Comparison of ENCODE assay signal across 8 cellular contexts in genomic region chr7:74289018-74289659, GRCh38. TPM values are rescaled to one million over a fixed set of nuclear protein-coding genes. Genes with fewer than 3 reads are reported as not detected.
DNase-seq lines count a peak whose midpoint lies in the region; ATAC-seq, FAIRE-seq and TF ChIP-seq lines count a peak whose summit lies in the region.

CLIP2 (plus strand) TSS chr7:74289407; CDS start chr7:74317547, 28,140 bp downstream.

- no peak for TF ChIP-seq CTCF in endothelial cell of umbilical vein (IDR thresholded peaks at IDR 0.05; ENCODE audit: extremely low read depth in 1 of 2, insufficient read depth in 1 of 2, low read depth in 1 of 2, low read length in 2 of 2)

- H3K9me1 ChIP-seq in endothelial cell of umbilical vein (replicated peaks; ENCODE audit: control insufficient read depth, extremely low read depth, insufficient read depth, low read length), result no peaks in the 10 kb centered on the region

- intact Hi-C loops in endothelial cell of umbilical vein (cut with micrococcal nuclease), result loop anchor here (1.0 kb wide), 3 partner anchors 10 to 35 kb away; partner anchors contain the start of gene RFC2

- H3K36me3 ChIP-seq in NT2/D1 (ENCODE audit: insufficient read depth, insufficient read length, low read length), result peaks cover 4% of the 10 kb centered on the region
- H3K36me3 ChIP-seq in endothelial cell of umbilical vein (ENCODE audit: control insufficient read depth in 2 of 2, extremely low read depth in 1 of 2, insufficient read depth in 2 of 2, low read length in 2 of 2), result no peaks in the 10 kb centered on the region

- DNase-seq in NCI-H1436 (lab: John Stamatoyannopoulos, UW) (peak; percentile 67), NCI-H1436 treated with DMSO at 0.1 percent for 48 hours (lab: John Stamatoyannopoulos, UW) (no peak), NT2/D1 (ENCODE audit: low read depth, low spot score) (no peak), activated T-cell treated with anti-CD3 and anti-CD28 coated beads for 1 hour (ENCODE audit: low read depth) (peak; percentile 69), endothelial cell of umbilical vein (ENCODE audit: low read depth, low spot score) (peak; percentile 67), midbrain (lab: John Stamatoyannopoulos, UW) (peak; percentile 88)
- DNase-seq in stimulated activated CD8-positive, alpha-beta memory T cell treated with anti-CD3 and anti-CD28 coated beads, Interleukin-15, amount 100 ng/mL, for 24 hours (ENCODE audit: low read depth), result peak; percentile 61

- H3K4me2 ChIP-seq in endothelial cell of umbilical vein (ENCODE audit: insufficient read depth, low read length), result peak within 1 kb of the TSS; percentile 86

- peak within 1 kb of the TSS; percentile 99 for H2AFZ ChIP-seq in endothelial cell of umbilical vein (ENCODE audit: low read depth, low read length)

- H3K4me1 ChIP-seq in NT2/D1 (ENCODE audit: insufficient read depth, insufficient read length) (peaks cover 12% of the 10 kb centered on the region), endothelial cell of umbilical vein (ENCODE audit: control insufficient read depth, extremely low read depth, insufficient read depth, low read length) (peaks cover 11% of the 10 kb centered on the region)

- POLR2A ChIA-PET in endothelial cell of umbilical vein (lab: Charles Lee), result interaction anchor here (0.9 kb wide), 1 partner anchor 9 kb away, joined by 3 read pairs; no protein-coding TSS in a partner anchor

- peak; percentile 65 for TF ChIP-seq POLR2A in endothelial cell of umbilical vein (IDR thresholded peaks at IDR 0.05; ENCODE audit: low read depth, low read length)

- ATAC-seq in HG03354 (IDR thresholded peaks at IDR 0.05; ENCODE audit: poor library complexity, severe bottlenecking, unreplicated experiment), result peak; percentile 42

- H3K27ac ChIP-seq in endothelial cell of umbilical vein (ENCODE audit: insufficient read depth, low read depth, low read length), result peak within 1 kb of the TSS; percentile 29

- H3K9me3 ChIP-seq in NT2/D1 (ENCODE audit: insufficient read depth, low read length) (no peaks in the 10 kb centered on the region), endothelial cell of umbilical vein (replicated peaks; ENCODE audit: control insufficient read depth, insufficient read depth, low read length) (no peaks in the 10 kb centered on the region)

- H3K4me3 ChIP-seq in NT2/D1 (ENCODE audit: insufficient read length, low read depth) (peak within 1 kb of the TSS; percentile 75), endothelial cell of umbilical vein (replicated peaks in 1 of 3; ENCODE audit: insufficient read depth in 1 of 3, low read depth in 1 of 3, low read length in 3 of 3) (peak within 1 kb of the TSS; percentile 75 to 90 (median 85))

- CTCF ChIA-PET in endothelial cell of umbilical vein (lab: Charles Lee), result interaction anchor here (0.6 to 5.6 kb wide), 9 partner anchors 10 to 174 kb away, joined by 3 to 33 read pairs (median 4); no protein-coding TSS in a partner anchor

- no peaks in the 10 kb centered on the region for H4K20me1 ChIP-seq in endothelial cell of umbilical vein (replicated peaks; ENCODE audit: control insufficient read depth, extremely low read depth, insufficient read depth, low read length)

- no TSS peak for BruUV-seq in endothelial cell of umbilical vein (replicated peaks; lab: Mats Ljungman, UMichigan)

- H3K79me2 ChIP-seq in endothelial cell of umbilical vein (ENCODE audit: control insufficient read depth, insufficient read depth, low read length), result peaks cover 34% of the 10 kb centered on the region

- peak; percentile 78 for FAIRE-seq in endothelial cell of umbilical vein (lab: Jason Lieb, UNC)

- dilution Hi-C loops in endothelial cell of umbilical vein (cut with MboI; ENCODE audit: extremely low pct_ligation_motif_present, low sequenced_read_pairs), result no loop called here

- H3K27me3 ChIP-seq in NT2/D1 (ENCODE audit: insufficient read depth, insufficient read length) (peaks cover 38% of the 10 kb centered on the region), endothelial cell of umbilical vein (ENCODE audit: control insufficient read depth in 2 of 2, insufficient read depth in 2 of 2, low read length in 2 of 2) (no peaks in the 10 kb centered on the region)

- H3K9ac ChIP-seq in NT2/D1 (ENCODE audit: insufficient read length, low read depth), result peak within 1 kb of the TSS; percentile 80
- peak within 1 kb of the TSS; percentile 73 for H3K9ac ChIP-seq in endothelial cell of umbilical vein (replicated peaks; ENCODE audit: extremely low read depth, insufficient read depth, low read length)

TF ChIP-seq in endothelial cell of umbilical vein, 7 proteins besides CTCF, POLR2A, EP300 and RAD21:
- TF ChIP-seq POLR2AphosphoS5 (IDR thresholded peaks at IDR 0.05; ENCODE audit: insufficient read depth, low read depth, low read length), result peak; percentile 85
- no peak for TF ChIP-seq MYC (IDR thresholded peaks at IDR 0.05; ENCODE audit: low read depth, low read length)
TF ChIP-seq in endothelial cell of umbilical vein: peak in this region for 1.

RNA-seq across cellular contexts. Expression of gene CLIP2, which starts in this region (rescaled TPM):
- total RNA-seq in endothelial cell of umbilical vein, result 37.1 and 38.0 TPM in 2 replicates
- 8.1 and 8.3 TPM in 2 replicates for polyA plus RNA-seq in endothelial cell of umbilical vein
- 8.6 and 10.3 TPM in 2 replicates for polyA plus RNA-seq in endothelial cell of umbilical vein (2011; cell fraction: cytosol; rRNA removed)
- 12.8 and 13.4 TPM in 2 replicates for polyA plus RNA-seq in endothelial cell of umbilical vein (2011; cell fraction: nucleus; rRNA removed)
- 14.5 and 18.6 TPM in 2 replicates for polyA plus RNA-seq in endothelial cell of umbilical vein (2012)
- polyA minus RNA-seq in endothelial cell of umbilical vein, result 16.3 and 16.4 TPM in 2 replicates
- polyA minus RNA-seq in endothelial cell of umbilical vein (2011; cell fraction: cytosol; rRNA and poly(A)+ RNA removed), result 3.8 TPM
- 11.4 and 21.5 TPM in 2 replicates for polyA minus RNA-seq in endothelial cell of umbilical vein (2011; cell fraction: nucleus; rRNA and poly(A)+ RNA removed)

Comparison
In these comparisons a context has a peak if more than half of its experiments do, and no peak if none do; other contexts are left out.
1. DNase-seq: peak in NCI-H1436 (single experiment), activated T-cell treated with anti-CD3 and anti-CD28 coated beads for 1 hour (single experiment), endothelial cell of umbilical vein (single experiment), midbrain (single experiment) and stimulated activated CD8-positive, alpha-beta memory T cell treated with anti-CD3 and anti-CD28 coated beads, Interleukin-15, amount 100 ng/mL, for 24 hours (single experiment); none in NCI-H1436 treated with DMSO at 0.1 percent for 48 hours (single experiment) and NT2/D1 (single experiment).